Comparison of ENCODE assay signal across 30 cellular contexts in genomic region chr3:182784542-182784941, GRCh38.
"Had no signal": no experiment of that assay in that cellular context is flagged by ENCODE, and none has a peak within 500 bp of the region (broad histone marks: within the 10 kb centered on the region; RNA-seq: fewer than 3 reads in every experiment).

No MANE protein-coding gene starts in this region.

- H3K4me2 ChIP-seq: hepatocyte, neural progenitor cell had no signal

- ATAC-seq: foreskin keratinocyte, gastroesophageal sphincter, heart left ventricle, left lobe of liver, mucosa of descending colon, right lobe of liver, upper lobe of right lung had no signal

- H3K36me3 Mint-ChIP-seq: mesothelial cell of epicardium, naive B cell, neural progenitor cell had no signal

- H3K27ac Mint-ChIP-seq: dendritic cell treated with granulocyte-macrophage colony-stimulating factor and Interleukin-4, amounts not matched to agents 40 ng/mL and 50 ng/mL, for 4 days; endodermal cell; mesothelial cell of epicardium; naive B cell; nephron; neural progenitor cell; progenitor cell of endocrine pancreas; stimulated activated naive CD8-positive, alpha-beta T cell treated with anti-CD3 and anti-CD28 coated beads, Interleukin-15, amount 100 ng/mL, for 72 hours had no signal

- DNase-seq: effector CD8-positive, alpha-beta T cell; endodermal cell; foreskin keratinocyte; heart left ventricle; kidney; mesenchymal stem cell; mucosa of descending colon; naive B cell; right lobe of liver; small intestine; stimulated activated CD4-positive, alpha-beta T cell treated with anti-CD3 and anti-CD28 coated beads, Interleukin-15, amount 100 ng/mL, for 24 hours; stimulated activated CD4-positive, alpha-beta T cell treated with anti-CD3 and anti-CD28 coated beads, Interleukin-4, amount 100 ng/mL, for 1 hour; stimulated activated CD8-positive, alpha-beta memory T cell treated with anti-CD3 and anti-CD28 coated beads, Interleukin-4, amount 100 ng/mL, for 48 hours; stimulated activated naive CD4-positive, alpha-beta T cell; stimulated activated naive CD8-positive, alpha-beta T cell treated with anti-CD3 and anti-CD28 coated beads, Interleukin-15, amount 100 ng/mL, for 72 hours; transverse colon; upper lobe of right lung; uterus had no signal

- H3K4me1 ChIP-seq: esophagus muscularis mucosa, foreskin keratinocyte, gastroesophageal sphincter, neural progenitor cell, parathyroid adenoma, right lobe of liver, suprapubic skin, upper lobe of right lung, uterus had no signal

- H3K27me3 ChIP-seq: foreskin keratinocyte, right lobe of liver, uterus had no signal

- H3K9me3 Mint-ChIP-seq: dendritic cell treated with granulocyte-macrophage colony-stimulating factor and Interleukin-4, amounts not matched to agents 40 ng/mL and 50 ng/mL, for 4 days; endodermal cell; mesothelial cell of epicardium; naive B cell; nephron; neural progenitor cell; stimulated activated naive CD8-positive, alpha-beta T cell treated with anti-CD3 and anti-CD28 coated beads, Interleukin-15, amount 100 ng/mL, for 72 hours had no signal

- H3K9me3 ChIP-seq: esophagus muscularis mucosa, gastroesophageal sphincter, heart left ventricle, mucosa of descending colon, right lobe of liver, suprapubic skin, transverse colon, upper lobe of right lung, uterus had no signal

- H3K79me2 ChIP-seq: hepatocyte, parathyroid adenoma had no signal

- H3K4me3 Mint-ChIP-seq: dendritic cell treated with granulocyte-macrophage colony-stimulating factor and Interleukin-4, amounts not matched to agents 40 ng/mL and 50 ng/mL, for 4 days; endodermal cell; mesothelial cell of epicardium; naive B cell; nephron; neural progenitor cell; stimulated activated naive CD8-positive, alpha-beta T cell treated with anti-CD3 and anti-CD28 coated beads, Interleukin-15, amount 100 ng/mL, for 72 hours had no signal

- H2AFZ ChIP-seq: hepatocyte, neural progenitor cell, parathyroid adenoma had no signal

- H3K27ac ChIP-seq: epithelial cell of prostate, esophagus muscularis mucosa, foreskin keratinocyte, gastroesophageal sphincter, heart left ventricle, hepatocyte, neural progenitor cell, parathyroid adenoma, right lobe of liver, suprapubic skin, transverse colon, upper lobe of right lung, uterus had no signal

- H3K9ac ChIP-seq: neural progenitor cell, parathyroid adenoma had no signal

- H3K4me1 Mint-ChIP-seq: endodermal cell, nephron, neural progenitor cell had no signal
